In genomic region chr2:176132397-176133086, GRCh38 we compare ENCODE assay signal across 11 cellular contexts. TPM values are rescaled to one million over a fixed set of nuclear protein-coding genes. Genes with fewer than 3 reads are reported as not detected.
A peak's percentile ranks its signal among the peaks of the same experiment; 100 is the strongest.
DNase-seq lines count a peak whose midpoint lies in the region; ATAC-seq and TF ChIP-seq lines count a peak whose summit lies in the region.
"Had no signal": no experiment of that assay in that cellular context is flagged by ENCODE, and none has a peak within 500 bp of the region (broad histone marks: within the 10 kb centered on the region; RNA-seq: fewer than 3 reads in every experiment).

No MANE protein-coding gene starts in this region.

- TF ChIP-seq CTCF in A673 (conservative IDR thresholded peaks at IDR 0.05; ENCODE audit: low read depth, low read length) (no peak), HFFc6 (IDR thresholded peaks at IDR 0.05) (no peak), ascending aorta (IDR thresholded peaks at IDR 0.05) (no peak), GM10248 (IDR thresholded peaks at IDR 0.05; ENCODE audit: control extremely low read depth, extremely low read depth, low read depth, missing control alignments) (no peak)

- H3K27ac Mint-ChIP-seq in HFFc6: peak overlapping the region; percentile 62

- intact Hi-C loops in A673 (cut with micrococcal nuclease; ENCODE audit: unreplicated experiment): no loop called here
- intact Hi-C loops in ascending aorta (cut with DNase I): no loop called here

- H3K27me3 Mint-ChIP-seq in HFFc6 (ENCODE audit: insufficient read depth): peaks cover 33% of the 10 kb centered on the region

- ATAC-seq in GM21526 (IDR thresholded peaks at IDR 0.05; ENCODE audit: low FRiP score, unreplicated experiment): no peak

- H3K36me3 ChIP-seq in A673 (ENCODE audit: insufficient read depth, low read length, poor library complexity, severe bottlenecking) (peaks cover 4% of the 10 kb centered on the region), ascending aorta (no peaks in the 10 kb centered on the region), mucosa of rectum (ENCODE audit: control insufficient read depth in 2 of 2, insufficient read depth in 2 of 2, low read length in 2 of 2) (no peaks in the 10 kb centered on the region)

- no peaks in the 10 kb centered on the region for H3K9me3 ChIP-seq in A673 (ENCODE audit: low read depth, low read length, poor library complexity, severe bottlenecking)
- H3K9me3 ChIP-seq in ascending aorta: no peaks in the 10 kb centered on the region
- no peaks in the 10 kb centered on the region for H3K9me3 ChIP-seq in mucosa of rectum (ENCODE audit: control insufficient read depth in 2 of 2, low read length in 2 of 2)

- H3K36me3 Mint-ChIP-seq in HFFc6 (ENCODE audit: low read depth): peaks cover 16% of the 10 kb centered on the region; the same call in 1 of the 2 replicates

- POLR2A ChIA-PET in A673 (lab: Charles Lee; ENCODE audit: low non-redundant PET) (interaction anchor here (0.7 kb wide), 2 partner anchors 7 to 520 kb away, joined by 7 to 8 read pairs; no protein-coding TSS in a partner anchor), GM10248 (lab: Yijun Ruan, JAX) (no interaction called here)

- peak overlapping the region; percentile 62 for H3K4me3 ChIP-seq in A673 (ENCODE audit: low read depth, low read length, poor library complexity, severe bottlenecking)
- H3K4me3 ChIP-seq in ascending aorta: peak overlapping the region; percentile 22 to 26
- H3K4me3 ChIP-seq in mucosa of rectum (ENCODE audit: low read length in 2 of 2): peak overlapping the region; percentile 40 to 68

- H3K27ac ChIP-seq in A673 (ENCODE audit: low read depth, low read length, poor library complexity, severe bottlenecking) (peak overlapping the region; percentile 98), ascending aorta (no peak overlapping the region), mucosa of rectum (ENCODE audit: low read depth in 2 of 2, low read length in 2 of 2) (peak overlapping the region; percentile 15 to 58)
- H3K27ac ChIP-seq: KMS-11 had no signal

- H3K9me3 Mint-ChIP-seq in HFFc6: no peaks in the 10 kb centered on the region

- peak overlapping the region; percentile 90 for H3K4me3 Mint-ChIP-seq in HFFc6

- BruUV-seq in A673 (replicated peaks; lab: Mats Ljungman, UMichigan): no TSS peak

- H3K4me1 Mint-ChIP-seq in HFFc6 (ENCODE audit: low read depth): peaks cover 63% of the 10 kb centered on the region

- H3K9ac ChIP-seq in mucosa of rectum (ENCODE audit: low read depth in 1 of 2, low read length in 2 of 2): peak overlapping the region in 1 of 2 donors; percentile 38
- H3K9ac ChIP-seq: KMS-11 had no signal

- H3K4me1 ChIP-seq in A673 (ENCODE audit: insufficient read depth, low read length, poor library complexity, severe bottlenecking) (peaks cover 39% of the 10 kb centered on the region), ascending aorta (peaks cover 0 to 16% of the 10 kb centered on the region in 2 donors), mucosa of rectum (ENCODE audit: control insufficient read depth in 2 of 2, insufficient read depth in 2 of 2, low read length in 2 of 2) (peaks cover 13 to 18% of the 10 kb centered on the region in 2 donors)

- DNase-seq in A673 (ENCODE audit: low spot score) (peak; percentile 83), HFFc6 (no peak), ascending aorta (ENCODE audit: low spot score in 2 of 2) (no peak), GM10248 (ENCODE audit: extremely low spot score) (no peak), AG08395 (ENCODE audit: low spot score) (no peak), KG1 (lab: John Stamatoyannopoulos, UW) (no peak)
- DNase-seq: central memory CD4-positive, alpha-beta T cell; SW 1271 had no signal

- CTCF ChIA-PET in A673 (lab: Charles Lee): interaction anchor here (0.7 to 1.5 kb wide), 3 partner anchors 8 to 422 kb away, joined by 3 to 5 read pairs (median 4); no protein-coding TSS in a partner anchor
- CTCF ChIA-PET in GM10248 (lab: Yijun Ruan, JAX): interaction anchor here (1.2 to 2.5 kb wide), 11 partner anchors 8 to 1016 kb away, joined by 3 to 11 read pairs (median 6); no protein-coding TSS in a partner anchor

- H3K27me3 ChIP-seq in A673 (replicated peaks; ENCODE audit: insufficient read depth, low read depth, low read length, poor library complexity): no peaks in the 10 kb centered on the region
- no peaks in the 10 kb centered on the region for H3K27me3 ChIP-seq in ascending aorta
- H3K27me3 ChIP-seq in mucosa of rectum (ENCODE audit: control insufficient read depth in 2 of 2, insufficient read depth in 2 of 2, low read length in 2 of 2): peaks cover 8 to 21% of the 10 kb centered on the region in 2 donors

RNA-seq across cellular contexts. Expression of gene HOXD8, which starts 3.0 kb away (rescaled TPM):
- total RNA-seq in A673 (2021) (56.8 and 61.9 TPM in 2 replicates), ascending aorta (19.8 TPM)
- 1 to 10 TPM; 2.3 to 5.1 (median 4.6) TPM for total RNA-seq in HFFc6 (2021; fragmentation: NEBNext Ultra II Directional; extraction: Animal tissue kit (Norgen Biotek cat#: 25700))

RNA-seq across cellular contexts. Expression of gene HOXD9, which starts 10.0 kb away (rescaled TPM):
- total RNA-seq in A673 (2021) (63.0 and 64.9 TPM in 2 replicates), ascending aorta (not detected)
- 1 to 10 TPM; 2.1 to 2.7 (median 2.4) TPM for total RNA-seq in HFFc6 (2021; fragmentation: NEBNext Ultra II Directional; extraction: Animal tissue kit (Norgen Biotek cat#: 25700))

RNA-seq across cellular contexts. Expression of gene HOXD10, which starts 16.0 kb away (rescaled TPM):
- total RNA-seq in A673 (2021): 88.6 and 98.3 TPM in 2 replicates
- total RNA-seq in HFFc6 (2021; fragmentation: NEBNext Ultra II Directional; extraction: Animal tissue kit (Norgen Biotek cat#: 25700)): 10 to 100 TPM; 10.9 to 14.5 (median 12.8) TPM
- not detected for total RNA-seq in ascending aorta

RNA-seq across cellular contexts. Expression of gene HOXD4, which starts 18.8 kb away (rescaled TPM):
- total RNA-seq in A673 (2021) (30.8 and 34.3 TPM in 2 replicates), ascending aorta (13.6 TPM)
- total RNA-seq in HFFc6 (2021; fragmentation: NEBNext Ultra II Directional; extraction: Animal tissue kit (Norgen Biotek cat#: 25700)): under 1 TPM in 4 of 6 experiments, not detected in 2; 0.40 to 0.69 (median 0.57) TPM

RNA-seq across cellular contexts. Expression of gene HOXD3, which starts 24.6 kb away (rescaled TPM):
- 41.3 and 53.0 TPM in 2 replicates for total RNA-seq in A673 (2021)
- total RNA-seq in HFFc6 (2021; fragmentation: NEBNext Ultra II Directional; extraction: Animal tissue kit (Norgen Biotek cat#: 25700)): under 1 TPM in 3 of 6 experiments, not detected in 3; 0.25 to 0.38 (median 0.25) TPM
- total RNA-seq in ascending aorta: 8.6 TPM

Comparison
In these comparisons a context has a peak if more than half of its experiments do, and no peak if none do; other contexts are left out.
1. H3K27ac ChIP-seq: peak in A673 (single experiment) and mucosa of rectum (2 of 2); none in ascending aorta (0 of 2).
2. RNA of gene HOXD9, which starts 10.0 kb away (total RNA-seq): 63.0 to 64.9 TPM in A673; 2.1 to 2.7 TPM in HFFc6 and not detected in ascending aorta (single experiment); every median in the first group is over 10 times any median in the second.
3. RNA of gene HOXD10, which starts 16.0 kb away (total RNA-seq): 88.6 to 98.3 TPM in A673 and 10.9 to 14.5 TPM in HFFc6; not detected in ascending aorta (single experiment); every median in the first group is over 10 times any median in the second.
4. Peak in every context shown above with its lines, with median percentiles within 50 percentile points of each other: H3K4me3 ChIP-seq.